1 cellular context compared by ENCODE assay signal in genomic region chr16:74026373-74027281, GRCh38.
TF ChIP-seq lines count a peak whose summit lies in the region.

No MANE protein-coding gene starts in this region.

TF ChIP-seq in WTC11, 78 proteins besides CTCF, POLR2A, EP300 and RAD21:
- no peak for TF ChIP-seq PREB (CRISPR knock-in tag; IDR thresholded peaks at IDR 0.05; ENCODE audit: borderline replicate concordance)
- no peak for TF ChIP-seq FOXJ3 (CRISPR knock-in tag; IDR thresholded peaks at IDR 0.05; ENCODE audit: borderline replicate concordance)
- no peak for TF ChIP-seq JAZF1 (CRISPR knock-in tag; IDR thresholded peaks at IDR 0.05)
- 0 out of 2 replicates have a peak, but pooled peaks have one; percentile 43 for TF ChIP-seq ZSCAN18 (CRISPR knock-in tag; IDR thresholded peaks at IDR 0.05)
- TF ChIP-seq ZNF512 (CRISPR knock-in tag; IDR thresholded peaks at IDR 0.05; ENCODE audit: borderline replicate concordance) = peak; percentile 93
- TF ChIP-seq OVOL2 (CRISPR knock-in tag; IDR thresholded peaks at IDR 0.05; ENCODE audit: borderline replicate concordance) = no peak
- peak; percentile 92 for TF ChIP-seq ETV6 (CRISPR knock-in tag; IDR thresholded peaks at IDR 0.05)
- TF ChIP-seq ESRRA (CRISPR knock-in tag; IDR thresholded peaks at IDR 0.05; ENCODE audit: borderline replicate concordance) = no peak
- TF ChIP-seq ZNF423 (CRISPR knock-in tag; IDR thresholded peaks at IDR 0.05) = peak; percentile 78
- no peak for TF ChIP-seq MAX (CRISPR knock-in tag; IDR thresholded peaks at IDR 0.05)
- no peak for TF ChIP-seq ZNF425 (CRISPR knock-in tag; conservative IDR thresholded peaks at IDR 0.05)
- no peak for TF ChIP-seq ZBTB21 (CRISPR knock-in tag; IDR thresholded peaks at IDR 0.05; ENCODE audit: borderline replicate concordance)
